ENCODE assay signal across 14 cellular contexts in the genomic region with DNA sequence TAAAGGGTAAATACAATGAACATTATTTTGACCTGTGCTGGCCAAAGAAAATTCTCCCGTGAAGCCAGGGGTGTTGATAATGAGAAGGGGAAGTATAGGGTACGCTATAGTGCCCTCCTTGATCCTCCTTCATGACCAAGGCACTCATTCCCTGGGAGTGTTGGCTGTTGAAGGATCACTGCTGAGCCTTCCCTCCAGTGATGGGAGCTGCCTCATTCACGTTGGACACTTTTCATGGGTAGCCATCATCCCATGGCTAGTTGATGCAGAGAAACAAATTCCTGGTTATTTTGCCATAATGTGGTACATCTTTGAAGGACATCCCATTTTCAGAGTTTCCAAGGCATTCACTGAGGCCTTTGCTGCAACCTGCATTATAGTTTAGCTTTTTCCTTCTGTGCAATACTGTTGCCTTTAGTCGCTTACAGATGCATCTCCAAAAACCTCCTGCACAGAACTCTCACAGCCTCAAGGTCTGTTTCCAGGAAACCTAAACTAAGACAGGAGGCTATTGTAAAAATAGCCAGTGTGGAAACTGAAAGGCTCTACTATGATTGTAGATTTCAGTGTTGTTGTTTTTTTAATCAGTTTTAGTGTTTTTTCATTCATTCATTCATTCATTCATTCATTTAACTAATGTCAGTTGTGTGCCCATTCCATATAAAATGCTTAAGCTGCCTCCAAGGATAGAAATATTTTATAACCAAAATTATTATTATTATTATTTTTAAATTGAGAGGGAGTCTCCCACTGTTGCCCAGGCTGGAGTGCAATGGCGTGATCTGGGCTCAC. TPM values are rescaled to one million over a fixed set of nuclear protein-coding genes. Genes with fewer than 3 reads are reported as not detected.
DNase-seq lines count a peak whose midpoint lies in the region; ATAC-seq, FAIRE-seq and TF ChIP-seq lines count a peak whose summit lies in the region.
"Had no signal": no experiment of that assay in that cellular context is flagged by ENCODE, and none has a peak within 500 bp of the region (broad histone marks: within the 10 kb centered on the region; RNA-seq: fewer than 3 reads in every experiment).

No MANE protein-coding gene starts in this region.

- peaks cover 51% of the 10 kb centered on the region for H3K36me3 Mint-ChIP-seq in T-helper 1 cell treated with Interleukin-12 subunit alpha and Interleukin-12 subunit beta and Interleukin-4 antibody, amounts not matched to agents 30 μg/mL and 1 μg/mL, for 36 hours (ENCODE audit: low read depth)
- H3K36me3 Mint-ChIP-seq in central memory CD8-positive, alpha-beta T cell (ENCODE audit: insufficient read depth): peaks cover 60% of the 10 kb centered on the region

- no peaks in the 10 kb centered on the region for H3K27me3 ChIP-seq in pancreas
- H3K27me3 ChIP-seq: right atrium auricular region had no signal

- intact Hi-C loops in pancreas (cut with DNase I): no loop called here

- peaks cover 77% of the 10 kb centered on the region for H3K4me1 Mint-ChIP-seq in T-helper 1 cell treated with Interleukin-12 subunit alpha and Interleukin-12 subunit beta and Interleukin-4 antibody, amounts not matched to agents 30 μg/mL and 1 μg/mL, for 36 hours (ENCODE audit: low read depth)
- H3K4me1 Mint-ChIP-seq in central memory CD8-positive, alpha-beta T cell: peaks cover 77% of the 10 kb centered on the region

- H3K4me3 ChIP-seq in NB4 (ENCODE audit: low read depth, low read length) (peak overlapping the region; percentile 34), skin epidermis (no peak overlapping the region), pancreas (no peak overlapping the region)
- H3K4me3 ChIP-seq: right atrium auricular region had no signal

- no peak for ATAC-seq in central memory CD8-positive, alpha-beta T cell (replicated peaks; ENCODE audit: extremely low read depth, poor library complexity, severe bottlenecking)
- ATAC-seq in pancreas: no peak

- DNase-seq in T-helper 1 cell: no peak
- no peak for DNase-seq in NB4 (ENCODE audit: low read depth)
- DNase-seq in central memory CD8-positive, alpha-beta T cell (ENCODE audit: low spot score in 2 of 2): no peak
- DNase-seq in KBM-7: no peak
- DNase-seq in pancreas: no peak
- DNase-seq in NCI-H1417 (lab: John Stamatoyannopoulos, UW): no peak
- DNase-seq: 8988T; activated gamma-delta T cell treated with Interleukin-2 at 50 U/mL for 16 hours; stimulated activated CD4-positive, alpha-beta T cell treated with anti-CD3 and anti-CD28 coated beads, Interleukin-4, amount 100 ng/mL, for 4 hours; stimulated activated naive CD4-positive, alpha-beta T cell treated with Interleukin-2 at 50 U/mL for 16 hours had no signal

- no peaks in the 10 kb centered on the region for H3K27me3 Mint-ChIP-seq in T-helper 1 cell treated with Interleukin-12 subunit alpha and Interleukin-12 subunit beta and Interleukin-4 antibody, amounts not matched to agents 30 μg/mL and 1 μg/mL, for 36 hours (ENCODE audit: low read depth)
- no peaks in the 10 kb centered on the region for H3K27me3 Mint-ChIP-seq in central memory CD8-positive, alpha-beta T cell

- TF ChIP-seq POLR2A in NB4 (IDR thresholded peaks at IDR 0.05; ENCODE audit: extremely low read depth, insufficient read length): no peak

- WGBS in pancreas, 2 donors: 91 to 92% methylated on average over 5 of the region's 5 CpGs

- peaks cover 0 to 42% (median 11%) of the 10 kb centered on the region in 3 donors for H3K36me3 ChIP-seq in pancreas

- H3K4me1 ChIP-seq in pancreas: peaks cover 0 to 31% (median 0%) of the 10 kb centered on the region in 3 donors

- no peak for FAIRE-seq in pancreas (lab: Jason Lieb, UNC)
- FAIRE-seq: GM19239 had no signal

- no peaks in the 10 kb centered on the region for H3K9me3 ChIP-seq in pancreas
- H3K9me3 ChIP-seq: right atrium auricular region had no signal

- H3K27ac Mint-ChIP-seq in T-helper 1 cell treated with Interleukin-12 subunit alpha and Interleukin-12 subunit beta and Interleukin-4 antibody, amounts not matched to agents 30 μg/mL and 1 μg/mL, for 36 hours: peak overlapping the region; percentile 89
- peak overlapping the region; percentile 84 for H3K27ac Mint-ChIP-seq in central memory CD8-positive, alpha-beta T cell (ENCODE audit: low read depth)

- H3K4me3 Mint-ChIP-seq in T-helper 1 cell treated with Interleukin-12 subunit alpha and Interleukin-12 subunit beta and Interleukin-4 antibody, amounts not matched to agents 30 μg/mL and 1 μg/mL, for 36 hours: peak overlapping the region; percentile 6
- peak overlapping the region; percentile 78 for H3K4me3 Mint-ChIP-seq in central memory CD8-positive, alpha-beta T cell

- no peaks in the 10 kb centered on the region for H3K9me3 Mint-ChIP-seq in T-helper 1 cell treated with Interleukin-12 subunit alpha and Interleukin-12 subunit beta and Interleukin-4 antibody, amounts not matched to agents 30 μg/mL and 1 μg/mL, for 36 hours
- no peaks in the 10 kb centered on the region for H3K9me3 Mint-ChIP-seq in central memory CD8-positive, alpha-beta T cell

- H3K27ac ChIP-seq in skin epidermis (peak overlapping the region in 12 of 21 experiments; percentile 7 to 78 (median 40)), pancreas (no peak overlapping the region)

- in situ Hi-C loops in KBM-7 (cut with MboI; ENCODE audit: low pct_unique_long_range_greater_than_20kb, low sequenced_read_pairs): no loop called here

- TF ChIP-seq CTCF in NB4 (IDR thresholded peaks at IDR 0.05; ENCODE audit: low read depth, low read length): no peak
- no peak for TF ChIP-seq CTCF in pancreas (IDR thresholded peaks at IDR 0.05)

RNA-seq across cellular contexts. Expression of gene TGFBR2, which starts 40.8 kb away (rescaled TPM):
- 10 to 100 TPM; 27.6 to 60.8 (median 36.8) TPM for total RNA-seq in pancreas
- polyA plus RNA-seq in pancreas: 10 to 100 TPM in 1 of 2 donors, 1 to 10 TPM in 1; 9.0 to 28.6 TPM

Comparison
In these comparisons a context has a peak if more than half of its experiments do, and no peak if none do; other contexts are left out.
1. H3K27ac ChIP-seq: peak in skin epidermis (12 of 21); none in pancreas (0 of 4).